29 cellular contexts compared by ENCODE assay signal in genomic region chr6:85803721-85804120, GRCh38.
"Had no signal": no experiment of that assay in that cellular context is flagged by ENCODE, and none has a peak within 500 bp of the region (broad histone marks: within the 10 kb centered on the region; RNA-seq: fewer than 3 reads in every experiment).

No MANE protein-coding gene starts in this region.

- H3K27ac ChIP-seq: ascending aorta, breast epithelium, cardiac muscle cell, colonic mucosa, esophagus muscularis mucosa, foreskin keratinocyte, gastrocnemius medialis, heart left ventricle, WERI-Rb-1 had no signal

- ATAC-seq: activated CD4-positive, CD25-positive, alpha-beta regulatory T cell treated with anti-CD3 and anti-CD28 coated beads, Interleukin-2, amount 50 U/mL, for 24 hours; activated CD8-positive, alpha-beta T cell treated with anti-CD3 and anti-CD28 coated beads for 36 hours; activated naive CD4-positive, alpha-beta T cell treated with anti-CD3 and anti-CD28 coated beads, Interleukin-2, amount 50 U/mL, for 72 hours; activated T-cell treated with anti-CD3 and anti-CD28 coated beads, Interleukin-2, amount 50 U/mL, for 4 hours; activated T-helper 17 cell treated with anti-CD3 and anti-CD28 coated beads, Interleukin-2, amount 50 U/mL, for 72 hours; effector memory CD8-positive, alpha-beta T cell; foreskin keratinocyte; gastrocnemius medialis; heart left ventricle had no signal

- H3K4me3 Mint-ChIP-seq: activated B cell treated with CpG ODN at 0.5 μM for 24 hours; activated CD8-positive, alpha-beta T cell treated with anti-CD3 and anti-CD28 coated beads for 36 hours; activated naive CD4-positive, alpha-beta T cell treated with anti-CD3 and anti-CD28 coated beads for 36 hours; activated naive CD8-positive, alpha-beta T cell treated with anti-CD3 and anti-CD28 coated beads, Interleukin-2, amount 10 ng/mL, durations not matched to agents 7 days and 5 days; activated T-cell treated with anti-CD3 and anti-CD28 coated beads, Interleukin-2, amount 50 U/mL, for 4 hours; activated T-helper 17 cell treated with anti-CD3 and anti-CD28 coated beads, Interleukin-2, amount 50 U/mL, for 72 hours; brain; effector memory CD8-positive, alpha-beta T cell had no signal

- H3K4me1 Mint-ChIP-seq: activated B cell treated with CpG ODN at 0.5 μM for 24 hours; activated naive CD8-positive, alpha-beta T cell treated with anti-CD3 and anti-CD28 coated beads, Interleukin-2, amount 10 ng/mL, durations not matched to agents 7 days and 5 days; activated T-helper 17 cell treated with anti-CD3 and anti-CD28 coated beads, Interleukin-2, amount 50 U/mL, for 72 hours; brain had no signal

- H3K4me1 ChIP-seq: ascending aorta, breast epithelium, colonic mucosa, esophagus muscularis mucosa, foreskin keratinocyte, gastrocnemius medialis, heart left ventricle had no signal

- H3K27ac Mint-ChIP-seq: activated B cell treated with CpG ODN at 0.5 μM for 24 hours; activated CD8-positive, alpha-beta T cell treated with anti-CD3 and anti-CD28 coated beads for 36 hours; activated naive CD4-positive, alpha-beta T cell treated with anti-CD3 and anti-CD28 coated beads for 36 hours; activated naive CD4-positive, alpha-beta T cell treated with anti-CD3 and anti-CD28 coated beads, Interleukin-2, amount 50 U/mL, for 72 hours; activated naive CD8-positive, alpha-beta T cell treated with anti-CD3 and anti-CD28 coated beads, Interleukin-2, amount 10 ng/mL, durations not matched to agents 7 days and 5 days; activated T-helper 17 cell treated with anti-CD3 and anti-CD28 coated beads, Interleukin-2, amount 50 U/mL, for 72 hours; brain; effector memory CD8-positive, alpha-beta T cell had no signal

- DNase-seq: activated B cell treated with CpG ODN at 0.5 μM for 24 hours; activated CD4-positive, alpha-beta T cell treated with anti-CD3 and anti-CD28 coated beads for 48 hours; activated CD4-positive, alpha-beta T cell treated with anti-CD3 and anti-CD28 coated beads, Interleukin-2, amount 50 U/mL, for 1 hour; activated CD4-positive, alpha-beta T cell treated with anti-CD3 and anti-CD28 coated beads, Interleukin-2, amount 50 U/mL, for 48 hours; activated CD8-positive, alpha-beta memory T cell treated with anti-CD3 and anti-CD28 coated beads for 24 hours; activated CD8-positive, alpha-beta T cell treated with anti-CD3 and anti-CD28 coated beads for 36 hours; activated effector memory CD4-positive, alpha-beta T cell treated with Interleukin-2 at 50 U/mL for 16 hours; activated naive CD4-positive, alpha-beta T cell treated with anti-CD3 and anti-CD28 coated beads for 36 hours; activated naive CD8-positive, alpha-beta T cell treated with anti-CD3 and anti-CD28 coated beads, Interleukin-2, amount 10 ng/mL, durations not matched to agents 7 days and 5 days; activated T-cell treated with anti-CD3 and anti-CD28 coated beads, Interleukin-2, amount 50 U/mL, for 4 hours; central memory CD4-positive, alpha-beta T cell; cerebellar nuclear complex; colonic mucosa; effector memory CD8-positive, alpha-beta T cell; erythroblast; foreskin keratinocyte; gastrocnemius medialis; glutamatergic neuron; heart left ventricle; T-helper 2 cell; WERI-Rb-1 had no signal

- H3K9me3 ChIP-seq: colonic mucosa, gastrocnemius medialis had no signal

- H3K36me3 Mint-ChIP-seq: activated naive CD4-positive, alpha-beta T cell treated with anti-CD3 and anti-CD28 coated beads, Interleukin-2, amount 50 U/mL, for 72 hours; activated naive CD8-positive, alpha-beta T cell treated with anti-CD3 and anti-CD28 coated beads, Interleukin-2, amount 10 ng/mL, durations not matched to agents 7 days and 5 days; brain had no signal

- H3K4me3 ChIP-seq: ascending aorta, breast epithelium, cardiac muscle cell, colonic mucosa, esophagus muscularis mucosa, gastrocnemius medialis, heart left ventricle had no signal

- H3K27me3 ChIP-seq: ascending aorta, breast epithelium, cardiac muscle cell, colonic mucosa, esophagus muscularis mucosa, foreskin keratinocyte, gastrocnemius medialis, heart left ventricle had no signal

- H3K27me3 Mint-ChIP-seq: activated B cell treated with CpG ODN at 0.5 μM for 24 hours, brain had no signal

- H3K36me3 ChIP-seq: ascending aorta, breast epithelium, cardiac muscle cell, colonic mucosa, esophagus muscularis mucosa, gastrocnemius medialis, heart left ventricle, WERI-Rb-1 had no signal
